ENCODE assay signal across 13 cellular contexts in genomic region chr7:70006411-70006920, GRCh38.
A peak's percentile ranks its signal among the peaks of the same experiment; 100 is the strongest.
DNase-seq lines count a peak whose midpoint lies in the region; ATAC-seq and TF ChIP-seq lines count a peak whose summit lies in the region.
"Had no signal": no experiment of that assay in that cellular context is flagged by ENCODE, and none has a peak within 500 bp of the region (broad histone marks: within the 10 kb centered on the region; RNA-seq: fewer than 3 reads in every experiment).

No MANE protein-coding gene starts in this region.

- peaks cover 32% of the 10 kb centered on the region for H3K4me1 Mint-ChIP-seq in neural crest cell
- peaks cover 12% of the 10 kb centered on the region for H3K4me1 Mint-ChIP-seq in activated CD8-positive, alpha-beta T cell treated with anti-CD3 and anti-CD28 coated beads for 36 hours (ENCODE audit: low read depth)

- no peaks in the 10 kb centered on the region for H3K9me3 Mint-ChIP-seq in neural crest cell
- H3K9me3 Mint-ChIP-seq in activated CD8-positive, alpha-beta T cell treated with anti-CD3 and anti-CD28 coated beads for 36 hours, result no peaks in the 10 kb centered on the region
- H3K9me3 Mint-ChIP-seq: stimulated activated naive CD8-positive, alpha-beta T cell treated with anti-CD3 and anti-CD28 coated beads, Interleukin-15, amount 100 ng/mL, for 72 hours had no signal

- DNase-seq in RPMI8226 (peak; percentile 38), neural crest cell (ENCODE audit: low read depth, low spot score) (no peak), HuH-7 (ENCODE audit: low spot score) (no peak)
- DNase-seq in activated CD8-positive, alpha-beta T cell treated with anti-CD3 and anti-CD28 coated beads for 36 hours, result no peak
- DNase-seq: activated gamma-delta T cell; DMS53; NCI-H2029 treated with DMSO at 0.1 percent for 48 hours; occipital lobe; SHP77 treated with DMSO at 0.1 percent for 48 hours; stimulated activated naive CD8-positive, alpha-beta T cell treated with anti-CD3 and anti-CD28 coated beads, Interleukin-15, amount 100 ng/mL, for 72 hours had no signal

- no peak overlapping the region for H3K27ac ChIP-seq in HEK293 (ENCODE audit: extremely low read depth, low read depth, low read length)

- H3K36me3 ChIP-seq in HEK293 (ENCODE audit: control insufficient read depth in 2 of 2, insufficient read depth in 1 of 2, low read length in 2 of 2), result no peaks in the 10 kb centered on the region

- ATAC-seq in HG02973 (IDR thresholded peaks at IDR 0.05; ENCODE audit: unreplicated experiment), result no peak
- ATAC-seq in activated CD8-positive, alpha-beta T cell treated with anti-CD3 and anti-CD28 coated beads for 36 hours, result no peak
- ATAC-seq: stimulated activated naive CD8-positive, alpha-beta T cell treated with anti-CD3 and anti-CD28 coated beads, Interleukin-15, amount 100 ng/mL, for 72 hours had no signal

- TF ChIP-seq CTCF in HEK293 (tag by site-specific recombination; IDR thresholded peaks at IDR 0.05) (no peak), neural crest cell (conservative IDR thresholded peaks at IDR 0.05) (no peak)
- no peak for TF ChIP-seq CTCF in activated CD8-positive, alpha-beta T cell treated with anti-CD3 and anti-CD28 coated beads for 36 hours (IDR thresholded peaks at IDR 0.05)

- POLR2A ChIA-PET in HEK293 (lab: Yijun Ruan, JAX), result no interaction called here
- POLR2A ChIA-PET in activated CD8-positive, alpha-beta T cell treated with anti-CD3 and anti-CD28 coated beads for 36 hours (lab: Charles Lee), result no interaction called here

- no peaks in the 10 kb centered on the region for H3K36me3 Mint-ChIP-seq in neural crest cell (ENCODE audit: low read depth)
- H3K36me3 Mint-ChIP-seq in activated CD8-positive, alpha-beta T cell treated with anti-CD3 and anti-CD28 coated beads for 36 hours (ENCODE audit: low read depth), result no peaks in the 10 kb centered on the region

- peak overlapping the region; percentile 40 for H3K27ac Mint-ChIP-seq in neural crest cell (ENCODE audit: unreplicated experiment)
- H3K27ac Mint-ChIP-seq in activated CD8-positive, alpha-beta T cell treated with anti-CD3 and anti-CD28 coated beads for 36 hours, result no peak overlapping the region
- H3K27ac Mint-ChIP-seq: stimulated activated naive CD8-positive, alpha-beta T cell treated with anti-CD3 and anti-CD28 coated beads, Interleukin-15, amount 100 ng/mL, for 72 hours had no signal

- H3K4me3 ChIP-seq in GM08714 (ENCODE audit: low read length) (peak overlapping the region; percentile 56; the same call in 1 of the 2 replicates), HEK293 (ENCODE audit: low read depth, low read length) (no peak overlapping the region)

- H3K9me3 ChIP-seq in HEK293 (ENCODE audit: control insufficient read depth, insufficient read depth, low read depth, low read length), result no peaks in the 10 kb centered on the region

- H3K4me3 Mint-ChIP-seq in neural crest cell, result peak overlapping the region; percentile 0
- H3K4me3 Mint-ChIP-seq in activated CD8-positive, alpha-beta T cell treated with anti-CD3 and anti-CD28 coated beads for 36 hours, result no peak overlapping the region

- intact Hi-C loops in activated CD8-positive, alpha-beta T cell treated with anti-CD3 and anti-CD28 coated beads for 36 hours (cut with micrococcal nuclease), result no loop called here

- CTCF ChIA-PET in HEK293 (lab: Yijun Ruan, JAX), result no interaction called here
- CTCF ChIA-PET in activated CD8-positive, alpha-beta T cell treated with anti-CD3 and anti-CD28 coated beads for 36 hours (lab: Charles Lee), result interaction anchor here (1.2 kb wide), 1 partner anchor 19 kb away, joined by 3 read pairs; no protein-coding TSS in a partner anchor

- peaks cover 4% of the 10 kb centered on the region; the same call in 1 of the 2 replicates for H3K4me1 ChIP-seq in HEK293 (ENCODE audit: control insufficient read depth, insufficient read depth, low read length)

- no peaks in the 10 kb centered on the region for H3K27me3 Mint-ChIP-seq in neural crest cell (ENCODE audit: low read depth)
- peaks cover 8% of the 10 kb centered on the region for H3K27me3 Mint-ChIP-seq in activated CD8-positive, alpha-beta T cell treated with anti-CD3 and anti-CD28 coated beads for 36 hours

TF ChIP-seq in HEK293, 187 proteins besides CTCF, POLR2A, EP300 and RAD21:
- TF ChIP-seq ZBTB1 (tag by site-specific recombination; IDR thresholded peaks at IDR 0.05) (no peak), GLIS1 (tag by site-specific recombination; IDR thresholded peaks at IDR 0.05) (peak; percentile 48; the same call in 1 of the 2 replicates)
